In the genomic region with DNA sequence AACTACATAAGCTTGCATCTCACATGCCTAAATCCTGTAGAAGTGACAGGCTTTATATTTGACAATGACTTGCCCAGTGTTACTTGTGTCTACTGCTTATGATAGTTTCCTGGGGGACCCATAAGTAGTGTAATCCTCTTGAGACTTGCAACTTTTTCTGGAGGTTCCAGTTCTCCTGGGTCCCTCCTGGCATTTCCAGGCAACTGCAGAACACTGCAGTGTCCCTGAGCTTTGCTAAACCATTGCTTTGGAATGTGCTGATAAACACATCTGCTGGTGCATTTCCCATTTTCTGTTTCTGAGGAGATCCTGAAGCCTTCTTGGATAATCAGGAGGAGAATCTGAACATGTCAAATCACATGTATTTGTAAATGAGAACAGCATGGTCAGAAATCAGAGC, we compare ENCODE assay signal across 28 cellular contexts.
"Had no signal": no experiment of that assay in that cellular context is flagged by ENCODE, and none has a peak within 500 bp of the region (broad histone marks: within the 10 kb centered on the region; RNA-seq: fewer than 3 reads in every experiment).

No MANE protein-coding gene starts in this region.

- H3K4me3 Mint-ChIP-seq: dendritic cell treated with granulocyte-macrophage colony-stimulating factor and Interleukin-4, amounts not matched to agents 40 ng/mL and 50 ng/mL, for 4 days; effector memory CD8-positive, alpha-beta T cell; endodermal cell had no signal

- ATAC-seq: effector memory CD8-positive, alpha-beta T cell; esophagus mucosa; foreskin keratinocyte; gastrocnemius medialis; gastroesophageal sphincter; heart left ventricle; heart right ventricle had no signal

- H3K4me1 ChIP-seq: colonic mucosa, esophagus muscularis mucosa, gastrocnemius medialis, gastroesophageal sphincter, heart left ventricle, heart right ventricle had no signal

- H3K27ac Mint-ChIP-seq: dendritic cell treated with granulocyte-macrophage colony-stimulating factor and Interleukin-4, amounts not matched to agents 40 ng/mL and 50 ng/mL, for 4 days; effector memory CD8-positive, alpha-beta T cell; endodermal cell had no signal

- H3K27me3 Mint-ChIP-seq: dendritic cell treated with granulocyte-macrophage colony-stimulating factor and Interleukin-4, amounts not matched to agents 40 ng/mL and 50 ng/mL, for 4 days; effector memory CD8-positive, alpha-beta T cell had no signal

- H3K27me3 ChIP-seq: colonic mucosa, esophagus muscularis mucosa, esophagus squamous epithelium, foreskin keratinocyte, gastrocnemius medialis, gastroesophageal sphincter, heart left ventricle, heart right ventricle had no signal

- H3K27ac ChIP-seq: colonic mucosa, coronary artery, dorsolateral prefrontal cortex, epithelial cell of prostate, esophagus muscularis mucosa, esophagus squamous epithelium, foreskin keratinocyte, gastrocnemius medialis, gastroesophageal sphincter, heart left ventricle, heart right ventricle had no signal

- H3K9me3 Mint-ChIP-seq: dendritic cell treated with granulocyte-macrophage colony-stimulating factor and Interleukin-4, amounts not matched to agents 40 ng/mL and 50 ng/mL, for 4 days; effector memory CD8-positive, alpha-beta T cell had no signal

- H3K4me3 ChIP-seq: colonic mucosa, coronary artery, dorsolateral prefrontal cortex, esophagus muscularis mucosa, esophagus squamous epithelium, gastrocnemius medialis, gastroesophageal sphincter, heart left ventricle, heart right ventricle had no signal

- H3K36me3 ChIP-seq: colonic mucosa, esophagus muscularis mucosa, esophagus squamous epithelium, gastrocnemius medialis, gastroesophageal sphincter, heart left ventricle, heart right ventricle had no signal

- H3K9me3 ChIP-seq: colonic mucosa, esophagus muscularis mucosa, esophagus squamous epithelium, gastrocnemius medialis, gastroesophageal sphincter, heart left ventricle, heart right ventricle had no signal

- FAIRE-seq: colon, endometrium, endothelial cell of umbilical vein, frontal cortex had no signal

- DNase-seq: colonic mucosa; cortex of kidney; dermis blood vessel endothelial cell; dorsolateral prefrontal cortex; effector CD4-positive, alpha-beta T cell; effector CD8-positive, alpha-beta T cell; effector memory CD4-positive, alpha-beta T cell; effector memory CD8-positive, alpha-beta T cell; endodermal cell; erythroblast; esophagus squamous epithelium; foreskin keratinocyte; foreskin melanocyte; gastrocnemius medialis; glutamatergic neuron; head of caudate nucleus; heart left ventricle; heart right ventricle had no signal
